Comparison of ENCODE assay signal across 15 cellular contexts in the genomic region with DNA sequence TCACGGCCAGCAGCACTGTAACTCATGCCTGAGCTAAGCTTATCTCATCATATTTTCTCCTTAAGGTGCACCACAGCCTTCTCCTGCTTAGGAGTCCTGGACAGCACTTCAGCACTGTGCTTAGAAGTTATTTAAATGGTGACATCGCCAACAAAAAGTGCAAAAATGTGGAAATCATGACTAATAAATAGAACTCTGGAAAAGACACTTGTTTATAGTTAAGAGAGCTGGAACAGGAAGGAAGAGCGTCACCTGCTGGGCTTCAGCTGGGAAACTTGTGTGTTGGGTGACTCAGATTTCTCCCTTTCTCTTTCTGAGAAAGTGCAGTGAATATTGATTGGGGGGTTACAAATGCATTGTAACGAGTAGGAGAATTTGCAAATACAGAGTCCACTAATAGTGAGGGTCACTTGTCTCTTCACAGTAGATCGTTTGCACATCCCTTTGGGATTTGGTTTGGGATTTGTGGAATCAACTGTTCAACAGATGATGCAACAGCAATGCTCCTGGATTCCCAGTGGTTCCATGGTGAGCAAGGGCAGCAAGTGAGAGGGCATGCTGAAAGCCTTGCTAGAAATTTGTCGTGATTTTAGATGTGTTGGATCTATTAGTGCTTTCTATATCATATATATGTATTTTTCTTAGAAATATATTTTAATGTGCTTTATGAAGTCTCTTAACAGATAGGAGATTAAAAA.
DNase-seq lines count a peak whose midpoint lies in the region; ATAC-seq and TF ChIP-seq lines count a peak whose summit lies in the region.
"Had no signal": no experiment of that assay in that cellular context is flagged by ENCODE, and none has a peak within 500 bp of the region (broad histone marks: within the 10 kb centered on the region; RNA-seq: fewer than 3 reads in every experiment).

No MANE protein-coding gene starts in this region.

- no peak overlapping the region for H3K4me3 ChIP-seq in cardiac muscle cell
- no peak overlapping the region for H3K4me3 ChIP-seq in right cardiac atrium (ENCODE audit: low read length)
- H3K4me3 ChIP-seq in fibroblast of the aortic adventitia (ENCODE audit: low read depth, low read length) = no peak overlapping the region
- H3K4me3 ChIP-seq: A549, mucosa of descending colon, thoracic aorta had no signal

- H3K27ac ChIP-seq in cardiac muscle cell (no peak overlapping the region), right cardiac atrium (ENCODE audit: low read length) (no peak overlapping the region)
- H3K27ac ChIP-seq: A549, thoracic aorta had no signal

- WGBS in right cardiac atrium = 62% methylated on average over 6 of the region's 6 CpGs

- H3K27me3 ChIP-seq in cardiac muscle cell (no peaks in the 10 kb centered on the region), right cardiac atrium (ENCODE audit: control insufficient read depth, insufficient read depth) (no peaks in the 10 kb centered on the region)

- ATAC-seq in right cardiac atrium (no peak), HG03457 (IDR thresholded peaks at IDR 0.05; ENCODE audit: unreplicated experiment) (no peak)
- ATAC-seq: A549; activated CD8-positive, alpha-beta T cell treated with anti-CD3 and anti-CD28 coated beads for 36 hours; mucosa of descending colon had no signal

- no peaks in the 10 kb centered on the region for H3K36me3 ChIP-seq in cardiac muscle cell
- H3K36me3 ChIP-seq: thoracic aorta had no signal

- intact Hi-C loops in right cardiac atrium (cut with DNase I) = loop anchor here in 1 of 4 donors (10.0 kb wide), 1 partner anchor 510 kb away; no protein-coding TSS in a partner anchor

- DNase-seq in cardiac muscle cell (ENCODE audit: low read depth in 1 of 2, low spot score in 1 of 2) (peak; percentile 3 to 49), right cardiac atrium (no peak), RKO (ENCODE audit: low spot score) (peak; percentile 10), fibroblast of the aortic adventitia (ENCODE audit: low read depth) (peak; percentile 20), stromal cell of bone marrow (ENCODE audit: low read depth) (peak; percentile 2)
- no peak for DNase-seq in activated CD4-positive, CD25-positive, alpha-beta regulatory T cell (lab: John Stamatoyannopoulos, UW)
- no peak for DNase-seq in activated CD4-positive, alpha-beta T cell treated with anti-CD3 and anti-CD28 coated beads, Interleukin-2, amount 50 U/mL, for 1 hour
- DNase-seq: activated CD8-positive, alpha-beta T cell treated with anti-CD3 and anti-CD28 coated beads for 36 hours; activated naive CD4-positive, alpha-beta T cell treated with anti-CD3 and anti-CD28 coated beads, Interleukin-2, amount 10 ng/mL, durations not matched to agents 7 days and 5 days; hypothalamus; mucosa of descending colon; NCI-H2029 treated with DMSO at 0.1 percent for 48 hours had no signal

- no peaks in the 10 kb centered on the region for H3K4me1 ChIP-seq in cardiac muscle cell (ENCODE audit: low read depth)
- peaks cover 1% of the 10 kb centered on the region for H3K4me1 ChIP-seq in right cardiac atrium (ENCODE audit: control insufficient read depth, insufficient read depth, low read length)
- H3K4me1 ChIP-seq: A549 had no signal

- TF ChIP-seq CTCF in cardiac muscle cell (IDR thresholded peaks at IDR 0.05; ENCODE audit: low read depth, low read length) (peak; percentile 38), fibroblast of the aortic adventitia (IDR thresholded peaks at IDR 0.05; ENCODE audit: insufficient read depth, low read length) (no peak)

- H3K9me3 ChIP-seq in cardiac muscle cell (ENCODE audit: low read depth) (no peaks in the 10 kb centered on the region), right cardiac atrium (ENCODE audit: control insufficient read depth, low read length) (no peaks in the 10 kb centered on the region)
- H3K9me3 ChIP-seq: A549, mucosa of descending colon, thoracic aorta had no signal

Comparison
In these comparisons a context has a peak if more than half of its experiments do, and no peak if none do; other contexts are left out.
1. DNase-seq: peak in cardiac muscle cell (2 of 2), RKO (single experiment), fibroblast of the aortic adventitia (single experiment) and stromal cell of bone marrow (single experiment); none in right cardiac atrium (0 of 3), activated CD4-positive, CD25-positive, alpha-beta regulatory T cell (0 of 4) and activated CD4-positive, alpha-beta T cell treated with anti-CD3 and anti-CD28 coated beads, Interleukin-2, amount 50 U/mL, for 1 hour (single experiment).